17 cellular contexts compared by ENCODE assay signal in the genomic region with DNA sequence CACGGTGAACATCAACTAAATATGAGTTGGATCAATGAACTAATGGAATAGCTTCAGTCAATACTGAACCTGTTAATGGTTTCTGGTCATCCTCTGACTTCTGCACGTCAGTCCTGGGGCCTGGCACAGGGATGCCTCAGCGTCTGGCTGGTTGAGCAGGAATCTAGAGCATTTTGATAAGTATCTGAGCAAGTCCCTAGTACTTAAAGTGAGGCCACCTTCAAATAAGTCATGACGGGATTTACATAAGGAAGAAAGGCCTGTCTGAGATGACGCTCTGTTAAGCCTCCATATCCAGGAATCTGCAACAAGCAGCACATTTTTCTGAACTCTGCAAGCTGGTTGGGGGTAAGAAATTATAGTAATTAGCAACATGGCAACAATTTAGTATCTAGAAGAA.
DNase-seq lines count a peak whose midpoint lies in the region; ATAC-seq and TF ChIP-seq lines count a peak whose summit lies in the region.
"Had no signal": no experiment of that assay in that cellular context is flagged by ENCODE, and none has a peak within 500 bp of the region (broad histone marks: within the 10 kb centered on the region; RNA-seq: fewer than 3 reads in every experiment).

No MANE protein-coding gene starts in this region.

- no peak overlapping the region for H3K9ac ChIP-seq in neural progenitor cell

- H3K9me2 ChIP-seq in hepatocyte (replicated peaks; ENCODE audit: insufficient read depth): no peaks in the 10 kb centered on the region

- H3K79me2 ChIP-seq in hepatocyte (no peaks in the 10 kb centered on the region), neural progenitor cell (ENCODE audit: low read depth) (no peaks in the 10 kb centered on the region)

- H3K4me2 ChIP-seq in hepatocyte (peak overlapping the region; percentile 3), neural progenitor cell (no peak overlapping the region)

- H3K9me3 Mint-ChIP-seq in neural progenitor cell: peaks cover 8% of the 10 kb centered on the region
- H3K9me3 Mint-ChIP-seq in stimulated activated memory B cell treated with anti-CD40 and anti-IgM and Interleukin-4, amounts not matched to agents 10 μg/mL and 1 μg/mL and 100 μg/mL, for 72 hours: peaks cover 6% of the 10 kb centered on the region
- peaks cover 3 to 4% of the 10 kb centered on the region in 2 donors for H3K9me3 Mint-ChIP-seq in stimulated activated naive B cell treated with anti-CD40 and anti-IgM and Interleukin-4, amounts not matched to agents 10 μg/mL and 1 μg/mL and 100 μg/mL, for 72 hours

- no peak overlapping the region for H3K4me3 Mint-ChIP-seq in neural progenitor cell
- H3K4me3 Mint-ChIP-seq in stimulated activated memory B cell treated with anti-CD40 and anti-IgM and Interleukin-4, amounts not matched to agents 10 μg/mL and 1 μg/mL and 100 μg/mL, for 72 hours: no peak overlapping the region
- H3K4me3 Mint-ChIP-seq in stimulated activated naive B cell treated with anti-CD40 and anti-IgM and Interleukin-4, amounts not matched to agents 10 μg/mL and 1 μg/mL and 100 μg/mL, for 72 hours: no peak overlapping the region

- H3K4me3 ChIP-seq in hepatocyte: no peak overlapping the region
- no peak overlapping the region for H3K4me3 ChIP-seq in neural progenitor cell
- no peak overlapping the region for H3K4me3 ChIP-seq in dorsolateral prefrontal cortex
- H3K4me3 ChIP-seq: MG63 had no signal

- H3K27me3 ChIP-seq in hepatocyte (no peaks in the 10 kb centered on the region), neural progenitor cell (no peaks in the 10 kb centered on the region), dorsolateral prefrontal cortex (no peaks in the 10 kb centered on the region)
- H3K27me3 ChIP-seq: MG63 had no signal

- intact Hi-C loops in dorsolateral prefrontal cortex (cut with DNase I): no loop called here

- TF ChIP-seq CTCF in hepatocyte (IDR thresholded peaks at IDR 0.05; ENCODE audit: poor library complexity): no peak
- no peak for TF ChIP-seq CTCF in neural progenitor cell (IDR thresholded peaks at IDR 0.05)
- TF ChIP-seq CTCF in dorsolateral prefrontal cortex (IDR thresholded peaks at IDR 0.05 in 54 of 56, conservative IDR thresholded peaks at IDR 0.05 in 2 of 56; ENCODE audit: low read depth in 1 of 56, partially characterized antibody in 56 of 56): no peak

- H3K4me1 ChIP-seq in hepatocyte (ENCODE audit: insufficient read depth) (peaks cover 14% of the 10 kb centered on the region), neural progenitor cell (peaks cover 37% of the 10 kb centered on the region)

- H3K9me3 ChIP-seq in hepatocyte (ENCODE audit: low read depth) (no peaks in the 10 kb centered on the region), neural progenitor cell (ENCODE audit: low read depth) (no peaks in the 10 kb centered on the region)
- H3K9me3 ChIP-seq: MG63 had no signal

- 45% methylated on average over 5 of the region's 5 CpGs for WGBS in hepatocyte (ENCODE audit: low lambda C conversion rate, missing lambda C conversion rate)

- no peak overlapping the region for H3K27ac Mint-ChIP-seq in neural progenitor cell
- H3K27ac Mint-ChIP-seq in stimulated activated memory B cell treated with anti-CD40 and anti-IgM and Interleukin-4, amounts not matched to agents 10 μg/mL and 1 μg/mL and 100 μg/mL, for 72 hours: peak overlapping the region; percentile 57
- H3K27ac Mint-ChIP-seq in stimulated activated naive B cell treated with anti-CD40 and anti-IgM and Interleukin-4, amounts not matched to agents 10 μg/mL and 1 μg/mL and 100 μg/mL, for 72 hours: no peak overlapping the region

- DNase-seq in SK-N-DZ (ENCODE audit: low spot score): peak; percentile 37
- DNase-seq in hepatocyte (ENCODE audit: low spot score): no peak
- DNase-seq in neural progenitor cell (ENCODE audit: low spot score): peak; percentile 3
- no peak for DNase-seq in dorsolateral prefrontal cortex
- no peak for DNase-seq in stimulated activated naive B cell treated with anti-CD40 and anti-IgM and Interleukin-4, amounts not matched to agents 10 μg/mL and 1 μg/mL and 100 μg/mL, for 72 hours
- DNase-seq in middle frontal gyrus (ENCODE audit: extremely low spot score, low spot score): no peak
- DNase-seq: EL, H7, Karpas-422, MG63, NCI-H1092, NCI-H146, NCI-H2081 treated with DMSO at 0.1 percent for 48 hours, NCI-H510A had no signal

- H3K27ac ChIP-seq in hepatocyte (peak overlapping the region; percentile 65), neural progenitor cell (no peak overlapping the region), dorsolateral prefrontal cortex (no peak overlapping the region)
- H3K27ac ChIP-seq: C4-2B had no signal

- no peaks in the 10 kb centered on the region for H3K27me3 Mint-ChIP-seq in neural progenitor cell (ENCODE audit: insufficient read depth, low read depth)
- H3K27me3 Mint-ChIP-seq in stimulated activated memory B cell treated with anti-CD40 and anti-IgM and Interleukin-4, amounts not matched to agents 10 μg/mL and 1 μg/mL and 100 μg/mL, for 72 hours: no peaks in the 10 kb centered on the region
- no peaks in the 10 kb centered on the region for H3K27me3 Mint-ChIP-seq in stimulated activated naive B cell treated with anti-CD40 and anti-IgM and Interleukin-4, amounts not matched to agents 10 μg/mL and 1 μg/mL and 100 μg/mL, for 72 hours

- H3K36me3 ChIP-seq in hepatocyte (replicated peaks; ENCODE audit: insufficient read depth, low read depth) (no peaks in the 10 kb centered on the region), neural progenitor cell (no peaks in the 10 kb centered on the region)
- H3K36me3 ChIP-seq: MG63 had no signal

- H3K36me3 Mint-ChIP-seq in neural progenitor cell: no peaks in the 10 kb centered on the region
- peaks cover 8% of the 10 kb centered on the region for H3K36me3 Mint-ChIP-seq in stimulated activated memory B cell treated with anti-CD40 and anti-IgM and Interleukin-4, amounts not matched to agents 10 μg/mL and 1 μg/mL and 100 μg/mL, for 72 hours
- no peaks in the 10 kb centered on the region for H3K36me3 Mint-ChIP-seq in stimulated activated naive B cell treated with anti-CD40 and anti-IgM and Interleukin-4, amounts not matched to agents 10 μg/mL and 1 μg/mL and 100 μg/mL, for 72 hours

- H3F3A ChIP-seq in neural progenitor cell (ENCODE audit: low read depth): peaks cover 20% of the 10 kb centered on the region

- H3K4me1 Mint-ChIP-seq in neural progenitor cell: peaks cover 27% of the 10 kb centered on the region
- H3K4me1 Mint-ChIP-seq in stimulated activated memory B cell treated with anti-CD40 and anti-IgM and Interleukin-4, amounts not matched to agents 10 μg/mL and 1 μg/mL and 100 μg/mL, for 72 hours: peaks cover 56% of the 10 kb centered on the region
- H3K4me1 Mint-ChIP-seq in stimulated activated naive B cell treated with anti-CD40 and anti-IgM and Interleukin-4, amounts not matched to agents 10 μg/mL and 1 μg/mL and 100 μg/mL, for 72 hours: peaks cover 19 to 22% of the 10 kb centered on the region in 2 donors

- no peak for ATAC-seq in stimulated activated memory B cell treated with anti-CD40 and anti-IgM and Interleukin-4, amounts not matched to agents 10 μg/mL and 1 μg/mL and 100 μg/mL, for 72 hours
- no peak for ATAC-seq in stimulated activated naive B cell treated with anti-CD40 and anti-IgM and Interleukin-4, amounts not matched to agents 10 μg/mL and 1 μg/mL and 100 μg/mL, for 72 hours (replicated peaks)
- ATAC-seq: Panc1 had no signal

- H4K20me1 ChIP-seq in hepatocyte (ENCODE audit: insufficient read depth, poor library complexity, severe bottlenecking) (no peaks in the 10 kb centered on the region), neural progenitor cell (ENCODE audit: low read depth) (no peaks in the 10 kb centered on the region)

- H2AFZ ChIP-seq in hepatocyte: no peak overlapping the region
- no peak overlapping the region for H2AFZ ChIP-seq in neural progenitor cell (replicated peaks)

Comparison
In these comparisons a context has a peak if more than half of its experiments do, and no peak if none do; other contexts are left out.
1. DNase-seq: peak in SK-N-DZ (single experiment) and neural progenitor cell (single experiment); none in hepatocyte (single experiment), dorsolateral prefrontal cortex (0 of 10), stimulated activated naive B cell treated with anti-CD40 and anti-IgM and Interleukin-4, amounts not matched to agents 10 μg/mL and 1 μg/mL and 100 μg/mL, for 72 hours (single experiment) and middle frontal gyrus (single experiment).